ENCODE assay signal across 8 cellular contexts in the genomic region with DNA sequence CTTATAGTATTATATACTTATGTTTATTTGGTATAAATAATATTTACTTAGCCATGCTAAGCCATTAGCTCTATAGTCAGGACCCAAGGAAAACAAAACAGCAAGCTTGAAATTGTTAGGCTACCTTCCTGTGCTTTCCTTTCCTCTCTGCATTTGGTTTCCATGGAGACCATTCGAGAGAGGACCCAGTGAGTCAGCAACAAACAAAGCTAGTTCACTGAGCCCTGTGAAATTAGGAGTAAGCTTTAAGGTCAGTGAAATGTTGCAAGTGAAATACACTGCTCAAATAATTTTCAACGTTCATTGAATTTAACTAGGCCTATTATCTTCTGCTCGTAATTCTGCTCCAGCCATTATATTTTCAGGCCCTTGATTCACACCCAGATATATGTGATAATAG.
DNase-seq lines count a peak whose midpoint lies in the region; ATAC-seq lines count a peak whose summit lies in the region.

No MANE protein-coding gene starts in this region.

- no peak for ATAC-seq in HG02970 (IDR thresholded peaks at IDR 0.05; ENCODE audit: low FRiP score, unreplicated experiment)
- ATAC-seq in HG02981 (IDR thresholded peaks at IDR 0.05; ENCODE audit: unreplicated experiment), result no peak

- DNase-seq in DMS79 (lab: John Stamatoyannopoulos, UW), result peak; percentile 26
- DNase-seq in NCI-H1105 (lab: John Stamatoyannopoulos, UW), result peak; percentile 96
- DNase-seq in astrocyte of the hippocampus (ENCODE audit: low read depth, low spot score), result peak; percentile 93
- peak; percentile 57 for DNase-seq in medulla oblongata (ENCODE audit: extremely low spot score)
- no peak for DNase-seq in stimulated activated CD8-positive, alpha-beta memory T cell treated with anti-CD3 and anti-CD28 coated beads, Interleukin-4, amount 100 ng/mL, for 48 hours
- no peak for DNase-seq in AG08395 (ENCODE audit: low spot score)

Comparison
In these comparisons a context has a peak if more than half of its experiments do, and no peak if none do; other contexts are left out.
1. DNase-seq: peak in DMS79 (single experiment), NCI-H1105 (single experiment), astrocyte of the hippocampus (single experiment) and medulla oblongata (single experiment); none in stimulated activated CD8-positive, alpha-beta memory T cell treated with anti-CD3 and anti-CD28 coated beads, Interleukin-4, amount 100 ng/mL, for 48 hours (single experiment) and AG08395 (single experiment).